In genomic region chr18:43380098-43380672, GRCh38 we compare ENCODE assay signal across 26 cellular contexts.
"Had no signal": no experiment of that assay in that cellular context is flagged by ENCODE, and none has a peak within 500 bp of the region (broad histone marks: within the 10 kb centered on the region; RNA-seq: fewer than 3 reads in every experiment).

No MANE protein-coding gene starts in this region.

- DNase-seq: naive B cell; naive thymus-derived CD8-positive, alpha-beta T cell; nephron progenitor cell; nucleus accumbens; ovary; retina; right cardiac atrium; right lobe of liver; sigmoid colon; small intestine; stimulated activated CD4-positive, alpha-beta T cell treated with anti-CD3 and anti-CD28 coated beads, Interleukin-15, amount 100 ng/mL, for 24 hours; stimulated activated CD4-positive, alpha-beta T cell treated with anti-CD3 and anti-CD28 coated beads, Interleukin-2, amount 100 ng/mL, for 24 hours; stimulated activated CD4-positive, alpha-beta T cell treated with anti-CD3 and anti-CD28 coated beads, Interleukin-2, amount 100 ng/mL, for 48 hours; stimulated activated CD4-positive, alpha-beta T cell treated with anti-CD3 and anti-CD28 coated beads, Interleukin-4, amount 100 ng/mL, for 24 hours; stimulated activated naive B cell treated with anti-CD40 and anti-IgM and Interleukin-4, amounts not matched to agents 10 μg/mL and 1 μg/mL and 100 μg/mL, for 72 hours; stimulated activated naive CD4-positive, alpha-beta T cell treated with Interleukin-2 at 50 U/mL for 16 hours; stomach; thyroid gland; trophoblast cell; upper lobe of left lung; uterus had no signal

- H3K4me3 ChIP-seq: ovary, prostate gland, right lobe of liver, sigmoid colon, stomach, thoracic aorta, thyroid gland, tibial nerve, upper lobe of left lung, uterus had no signal

- ATAC-seq: naive thymus-derived CD8-positive, alpha-beta T cell; natural killer cell treated with Interleukin-12 subunit alpha and Interleukin-12 subunit beta and Interleukin-15 and Interleukin-18, amount 100 ng/mL, for 72 hours; right cardiac atrium; right lobe of liver; stimulated activated effector memory CD8-positive, alpha-beta T cell treated with anti-CD3 and anti-CD28 coated beads, Interleukin-12 subunit alpha, Interleukin-12 subunit beta, amount 100 ng/mL, for 72 hours; stimulated activated naive B cell treated with anti-CD40 and anti-IgM and Interleukin-4, amounts not matched to agents 10 μg/mL and 1 μg/mL and 100 μg/mL, for 72 hours had no signal
